Comparison of ENCODE assay signal across 16 cellular contexts in the genomic region with DNA sequence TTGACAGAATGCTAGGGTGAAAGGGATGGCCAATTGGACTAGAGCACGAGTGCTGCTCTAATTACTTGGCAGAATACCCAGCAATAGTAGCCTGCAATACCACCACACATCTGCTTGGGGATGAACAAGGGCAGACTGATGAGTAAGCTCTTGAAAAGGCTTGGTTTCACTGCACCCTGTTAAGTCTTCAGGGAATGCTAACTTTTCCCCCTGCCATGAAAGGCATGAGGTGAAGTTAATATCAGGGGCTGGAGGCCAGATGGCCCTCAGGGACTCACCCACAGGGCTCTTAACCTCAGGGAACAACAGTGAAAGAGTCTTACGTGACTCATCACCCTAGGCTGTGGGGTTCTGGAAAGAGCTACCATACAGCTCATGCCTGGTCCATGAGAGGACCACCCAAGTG. TPM values are rescaled to one million over a fixed set of nuclear protein-coding genes. Genes with fewer than 3 reads are reported as not detected.
DNase-seq lines count a peak whose midpoint lies in the region; ATAC-seq and TF ChIP-seq lines count a peak whose summit lies in the region.
"Had no signal": no experiment of that assay in that cellular context is flagged by ENCODE, and none has a peak within 500 bp of the region (broad histone marks: within the 10 kb centered on the region; RNA-seq: fewer than 3 reads in every experiment).

No MANE protein-coding gene starts in this region.

- no peaks in the 10 kb centered on the region for H3K4me1 Mint-ChIP-seq in HFFc6 (ENCODE audit: low read depth)
- H3K4me1 Mint-ChIP-seq: activated CD8-positive, alpha-beta memory T cell treated with anti-CD3 and anti-CD28 coated beads, Interleukin-2, amount 10 ng/mL, durations not matched to agents 7 days and 5 days; naive B cell had no signal

- peak; percentile 31 for DNase-seq in HS-27A (ENCODE audit: low read depth)
- DNase-seq in myocyte (ENCODE audit: low read depth) = peak; percentile 92
- DNase-seq in HFFc6 = no peak
- no peak for DNase-seq in KBM-7
- no peak for DNase-seq in pons (ENCODE audit: low spot score)
- DNase-seq in GM20000 (ENCODE audit: low spot score) = no peak
- DNase-seq: activated CD8-positive, alpha-beta memory T cell treated with anti-CD3 and anti-CD28 coated beads, Interleukin-2, amount 10 ng/mL, durations not matched to agents 7 days and 5 days; activated naive CD4-positive, alpha-beta T cell treated with anti-CD3 and anti-CD28 coated beads for 36 hours; heart left ventricle; naive B cell; retina; SK-N-SH; stimulated activated CD4-positive, alpha-beta T cell treated with anti-CD3 and anti-CD28 coated beads, Interleukin-4, amount 100 ng/mL, for 24 hours had no signal

- H3K36me3 Mint-ChIP-seq in HFFc6 (ENCODE audit: low read depth) = no peaks in the 10 kb centered on the region; the same call in 1 of the 2 replicates
- H3K36me3 Mint-ChIP-seq: activated CD8-positive, alpha-beta memory T cell treated with anti-CD3 and anti-CD28 coated beads, Interleukin-2, amount 10 ng/mL, durations not matched to agents 7 days and 5 days; naive B cell had no signal

- H3K4me3 Mint-ChIP-seq in HFFc6 = no peak overlapping the region
- H3K4me3 Mint-ChIP-seq: activated CD8-positive, alpha-beta memory T cell treated with anti-CD3 and anti-CD28 coated beads, Interleukin-2, amount 10 ng/mL, durations not matched to agents 7 days and 5 days; activated naive CD4-positive, alpha-beta T cell treated with anti-CD3 and anti-CD28 coated beads for 36 hours; naive B cell; stimulated activated naive CD8-positive, alpha-beta T cell treated with anti-CD3 and anti-CD28 coated beads, Interleukin-15, Interleukin-2, amounts not matched to agents 100 ng/mL and 50 ng/mL, for 24 hours had no signal

- ATAC-seq in GM18870 (IDR thresholded peaks at IDR 0.05; ENCODE audit: unreplicated experiment) (peak; percentile 66), HG02642 (IDR thresholded peaks at IDR 0.05; ENCODE audit: poor library complexity, unreplicated experiment) (peak; percentile 67)
- ATAC-seq: activated CD8-positive, alpha-beta memory T cell treated with anti-CD3 and anti-CD28 coated beads, Interleukin-2, amount 10 ng/mL, durations not matched to agents 7 days and 5 days; heart left ventricle had no signal

- in situ Hi-C loops in KBM-7 (cut with MboI; ENCODE audit: low pct_unique_long_range_greater_than_20kb, low sequenced_read_pairs) = no loop called here

- TF ChIP-seq CTCF in HFFc6 (IDR thresholded peaks at IDR 0.05) (no peak), GM20000 (IDR thresholded peaks at IDR 0.05; ENCODE audit: extremely low read depth, missing control alignments) (no peak)

- no peaks in the 10 kb centered on the region; the same call in 1 of the 2 replicates for H3K27me3 Mint-ChIP-seq in HFFc6 (ENCODE audit: insufficient read depth)
- H3K27me3 Mint-ChIP-seq: activated CD8-positive, alpha-beta memory T cell treated with anti-CD3 and anti-CD28 coated beads, Interleukin-2, amount 10 ng/mL, durations not matched to agents 7 days and 5 days; naive B cell; stimulated activated naive CD8-positive, alpha-beta T cell treated with anti-CD3 and anti-CD28 coated beads, Interleukin-15, Interleukin-2, amounts not matched to agents 100 ng/mL and 50 ng/mL, for 24 hours had no signal

- peaks cover 38% of the 10 kb centered on the region for H3K9me3 Mint-ChIP-seq in HFFc6
- H3K9me3 Mint-ChIP-seq: activated naive CD4-positive, alpha-beta T cell treated with anti-CD3 and anti-CD28 coated beads for 36 hours; naive B cell had no signal

- H3K27ac Mint-ChIP-seq in HFFc6 = no peak overlapping the region
- H3K27ac Mint-ChIP-seq: activated CD8-positive, alpha-beta memory T cell treated with anti-CD3 and anti-CD28 coated beads, Interleukin-2, amount 10 ng/mL, durations not matched to agents 7 days and 5 days; activated naive CD4-positive, alpha-beta T cell treated with anti-CD3 and anti-CD28 coated beads for 36 hours; naive B cell; stimulated activated naive CD8-positive, alpha-beta T cell treated with anti-CD3 and anti-CD28 coated beads, Interleukin-15, Interleukin-2, amounts not matched to agents 100 ng/mL and 50 ng/mL, for 24 hours had no signal

RNA-seq across cellular contexts. Expression of gene MYL1, which starts 51.7 kb away (rescaled TPM):
- 391 and 635 TPM in 2 replicates for total RNA-seq in myocyte
- 354 TPM for polyA plus RNA-seq in myocyte (2012)
- total RNA-seq in HFFc6 (2021; fragmentation: NEBNext Ultra II Directional; extraction: Animal tissue kit (Norgen Biotek cat#: 25700)) = not detected
- total RNA-seq: activated CD8-positive, alpha-beta memory T cell treated with anti-CD3 and anti-CD28 coated beads, Interleukin-2, amount 10 ng/mL, durations not matched to agents 7 days and 5 days; activated naive CD4-positive, alpha-beta T cell treated with anti-CD3 and anti-CD28 coated beads for 36 hours had no signal
- polyA plus RNA-seq: SK-N-SH had no signal

Comparison
In these comparisons a context has a peak if more than half of its experiments do, and no peak if none do; other contexts are left out.
1. DNase-seq: peak in HS-27A (single experiment) and myocyte (single experiment); none in HFFc6 (single experiment), KBM-7 (single experiment), pons (single experiment) and GM20000 (single experiment).
2. RNA of gene MYL1, which starts 51.7 kb away (total RNA-seq): 391 to 635 TPM in myocyte; not detected in HFFc6; every median in the first group is over 100 times any median in the second.